Comparison of ENCODE assay signal across 11 cellular contexts in genomic region chr15:63718590-63719035, GRCh38.
DNase-seq lines count a peak whose midpoint lies in the region; ATAC-seq and TF ChIP-seq lines count a peak whose summit lies in the region.
"Had no signal": no experiment of that assay in that cellular context is flagged by ENCODE, and none has a peak within 500 bp of the region (broad histone marks: within the 10 kb centered on the region; RNA-seq: fewer than 3 reads in every experiment).

No MANE protein-coding gene starts in this region.

- no peak overlapping the region for H3K4me3 ChIP-seq in LNCaP clone FGC (ENCODE audit: low read depth, low read length)
- H3K4me3 ChIP-seq in naive thymus-derived CD4-positive, alpha-beta T cell (ENCODE audit: low read length) = no peak overlapping the region
- H3K4me3 ChIP-seq: cardiac muscle cell had no signal

- POLR2A ChIA-PET in naive thymus-derived CD4-positive, alpha-beta T cell (lab: Charles Lee) = interaction anchor here (0.6 to 1.4 kb wide), 2 partner anchors 8 to 76 kb away, joined by 3 to 5 read pairs; no protein-coding TSS in a partner anchor

- no peaks in the 10 kb centered on the region for H3K9me3 Mint-ChIP-seq in naive thymus-derived CD4-positive, alpha-beta T cell
- H3K9me3 Mint-ChIP-seq: activated CD8-positive, alpha-beta T cell treated with anti-CD3 and anti-CD28 coated beads for 36 hours; stimulated activated naive CD8-positive, alpha-beta T cell treated with anti-CD3 and anti-CD28 coated beads, Interleukin-15, amount 100 ng/mL, for 72 hours had no signal

- peaks cover 0 to 74% (median 20%) of the 10 kb centered on the region in 3 experiments for H3K36me3 ChIP-seq in naive thymus-derived CD4-positive, alpha-beta T cell (ENCODE audit: control insufficient read depth in 2 of 3, insufficient read depth in 3 of 3, low read length in 3 of 3)

- H3K27me3 ChIP-seq in naive thymus-derived CD4-positive, alpha-beta T cell (ENCODE audit: control insufficient read depth in 2 of 2, insufficient read depth in 2 of 2, low read length in 2 of 2) = no peaks in the 10 kb centered on the region
- H3K27me3 ChIP-seq: cardiac muscle cell had no signal

- peak overlapping the region in 5 of 9 donors; percentile 22 to 68 (median 46) for H3K27ac Mint-ChIP-seq in naive thymus-derived CD4-positive, alpha-beta T cell
- H3K27ac Mint-ChIP-seq: stimulated activated naive CD8-positive, alpha-beta T cell treated with anti-CD3 and anti-CD28 coated beads, Interleukin-15, amount 100 ng/mL, for 72 hours had no signal

- H3K27me3 Mint-ChIP-seq in naive thymus-derived CD4-positive, alpha-beta T cell = no peaks in the 10 kb centered on the region
- H3K27me3 Mint-ChIP-seq: activated CD8-positive, alpha-beta T cell treated with anti-CD3 and anti-CD28 coated beads for 36 hours; stimulated activated naive CD8-positive, alpha-beta T cell treated with anti-CD3 and anti-CD28 coated beads, Interleukin-15, amount 100 ng/mL, for 72 hours had no signal

- H3K4me1 ChIP-seq in naive thymus-derived CD4-positive, alpha-beta T cell (ENCODE audit: control insufficient read depth in 2 of 2, insufficient read depth in 2 of 2, low read length in 2 of 2) = no peaks in the 10 kb centered on the region

- H3K36me3 Mint-ChIP-seq in naive thymus-derived CD4-positive, alpha-beta T cell = peaks cover 18 to 49% (median 37%) of the 10 kb centered on the region in 5 donors

- no peaks in the 10 kb centered on the region for H3K9me3 ChIP-seq in naive thymus-derived CD4-positive, alpha-beta T cell (ENCODE audit: control insufficient read depth in 2 of 3, low read length in 3 of 3)

- DNase-seq in AG09319 (ENCODE audit: extremely low read depth, low read depth) (peak; percentile 42), LNCaP clone FGC (ENCODE audit: low read depth) (peak; percentile 54), epithelial cell of prostate (ENCODE audit: low read depth, low spot score) (peak; percentile 14), OCI-M2 (lab: John Stamatoyannopoulos, UW; ENCODE audit: unreplicated experiment) (no peak), NCI-H1417 (lab: John Stamatoyannopoulos, UW) (no peak)
- no peak for DNase-seq in naive thymus-derived CD4-positive, alpha-beta T cell
- DNase-seq: activated CD8-positive, alpha-beta T cell treated with anti-CD3 and anti-CD28 coated beads for 36 hours; stimulated activated naive CD8-positive, alpha-beta T cell treated with anti-CD3 and anti-CD28 coated beads, Interleukin-15, amount 100 ng/mL, for 72 hours had no signal

- peaks cover 0 to 18% (median 6%) of the 10 kb centered on the region in 7 donors for H3K4me1 Mint-ChIP-seq in naive thymus-derived CD4-positive, alpha-beta T cell

- TF ChIP-seq CTCF in AG09319 (IDR thresholded peaks at IDR 0.05; ENCODE audit: low read depth, low read length) (no peak), LNCaP clone FGC (IDR thresholded peaks at IDR 0.05; ENCODE audit: control insufficient read depth, extremely low read depth, insufficient read depth) (no peak)

- CTCF ChIA-PET in naive thymus-derived CD4-positive, alpha-beta T cell (lab: Charles Lee) = no interaction called here

- intact Hi-C loops in naive thymus-derived CD4-positive, alpha-beta T cell (cut with micrococcal nuclease) = no loop called here

- no peak for ATAC-seq in naive thymus-derived CD4-positive, alpha-beta T cell
- ATAC-seq in HG02981 (IDR thresholded peaks at IDR 0.05; ENCODE audit: unreplicated experiment) (no peak), HG03139 (IDR thresholded peaks at IDR 0.05; ENCODE audit: unreplicated experiment) (no peak)
- ATAC-seq: activated CD8-positive, alpha-beta T cell treated with anti-CD3 and anti-CD28 coated beads for 36 hours; stimulated activated naive CD8-positive, alpha-beta T cell treated with anti-CD3 and anti-CD28 coated beads, Interleukin-15, amount 100 ng/mL, for 72 hours had no signal

- peak overlapping the region; percentile 9 for H3K27ac ChIP-seq in epithelial cell of prostate
- no peak overlapping the region for H3K27ac ChIP-seq in naive thymus-derived CD4-positive, alpha-beta T cell (ENCODE audit: low read depth, low read length)
- H3K27ac ChIP-seq: cardiac muscle cell had no signal

- H3K4me3 Mint-ChIP-seq in naive thymus-derived CD4-positive, alpha-beta T cell = no peak overlapping the region
- H3K4me3 Mint-ChIP-seq: activated CD8-positive, alpha-beta T cell treated with anti-CD3 and anti-CD28 coated beads for 36 hours; stimulated activated naive CD8-positive, alpha-beta T cell treated with anti-CD3 and anti-CD28 coated beads, Interleukin-15, amount 100 ng/mL, for 72 hours had no signal

Comparison
In these comparisons a context has a peak if more than half of its experiments do, and no peak if none do; other contexts are left out.
1. DNase-seq: peak in AG09319 (single experiment), LNCaP clone FGC (single experiment) and epithelial cell of prostate (single experiment); none in naive thymus-derived CD4-positive, alpha-beta T cell (0 of 9), OCI-M2 (single experiment) and NCI-H1417 (0 of 3).